10 cellular contexts compared by ENCODE assay signal in the genomic region with DNA sequence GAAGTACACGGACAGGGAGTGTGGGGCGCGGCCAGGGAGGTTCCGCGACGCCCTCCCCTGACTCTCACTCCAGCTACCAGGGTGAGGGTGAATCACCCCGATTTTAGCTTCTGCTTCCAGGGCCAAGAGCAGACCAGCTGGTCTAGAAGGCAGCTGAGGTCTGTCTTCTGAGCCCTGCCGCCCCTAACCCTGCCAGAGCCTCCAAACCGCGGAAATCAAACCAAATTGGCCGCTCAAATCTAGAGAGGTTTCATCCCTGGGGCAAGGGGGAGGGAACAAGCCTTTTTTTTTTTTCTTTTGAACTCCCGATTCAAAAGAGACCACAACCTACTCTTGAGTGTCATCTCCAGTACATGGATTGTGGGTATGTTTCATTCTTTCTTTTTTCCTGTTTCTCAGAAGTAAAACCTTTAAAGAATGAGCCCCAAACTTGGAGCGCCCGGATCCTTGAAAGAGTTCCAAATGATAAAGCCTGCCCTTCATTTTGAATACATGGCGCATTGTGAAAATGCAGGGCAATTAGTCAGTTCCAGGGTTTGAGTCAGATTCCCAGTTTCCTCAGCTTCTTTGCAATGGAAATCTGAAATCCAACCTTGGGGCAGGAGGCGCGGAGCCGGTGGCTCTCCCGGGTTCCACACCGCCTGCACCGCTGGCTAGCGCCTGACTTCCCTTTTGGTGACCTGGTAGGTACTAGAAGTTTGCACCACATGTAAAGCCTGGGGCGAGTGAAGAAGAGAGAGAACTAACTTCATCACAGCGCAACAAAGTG. TPM values are rescaled to one million over a fixed set of nuclear protein-coding genes. Genes with fewer than 3 reads are reported as not detected.
A peak's percentile ranks its signal among the peaks of the same experiment; 100 is the strongest.
DNase-seq lines count a peak whose midpoint lies in the region; ATAC-seq, FAIRE-seq and TF ChIP-seq lines count a peak whose summit lies in the region.
"Had no signal": no experiment of that assay in that cellular context is flagged by ENCODE, and none has a peak within 500 bp of the region (broad histone marks: within the 10 kb centered on the region; RNA-seq: fewer than 3 reads in every experiment).

No MANE protein-coding gene starts in this region.

- H3K9me3 ChIP-seq in astrocyte (ENCODE audit: insufficient read depth, low read depth, low read length) (no peaks in the 10 kb centered on the region), gastrocnemius medialis (no peaks in the 10 kb centered on the region)

- H3K4me1 Mint-ChIP-seq in astrocyte (ENCODE audit: low read depth, unreplicated experiment) = peaks cover 47% of the 10 kb centered on the region

- TF ChIP-seq POLR2A in gastrocnemius medialis (IDR thresholded peaks at IDR 0.05) (peak in 1 of 2 donors; percentile 10), GM18505 (IDR thresholded peaks at IDR 0.05; ENCODE audit: borderline replicate concordance, extremely low read depth, insufficient read depth, insufficient read length) (no peak)

- H3K4me3 ChIP-seq in astrocyte (ENCODE audit: insufficient read depth, low read depth, low read length) = peak overlapping the region; percentile 45
- H3K4me3 ChIP-seq in gastrocnemius medialis = peak overlapping the region; percentile 40 to 46 (median 42)

- H3K27ac ChIP-seq in astrocyte (ENCODE audit: low read depth, low read length) (peak overlapping the region; percentile 83), gastrocnemius medialis (peak overlapping the region; percentile 89 to 99 (median 95))

- H4K20me1 ChIP-seq in astrocyte (ENCODE audit: insufficient read depth, low read length) = no peaks in the 10 kb centered on the region

- peaks cover 27% of the 10 kb centered on the region for H3K79me2 ChIP-seq in astrocyte (ENCODE audit: insufficient read depth, low read length)

- in situ Hi-C loops in gastrocnemius medialis (cut with MboI; ENCODE audit: low sequenced_read_pairs in 4 of 4) = loop anchor here in 2 of 4 donors (25.0 kb wide), 1 partner anchor 227 kb away; no protein-coding TSS in a partner anchor

- H2AFZ ChIP-seq in astrocyte (ENCODE audit: low read depth, low read length) = peak overlapping the region; percentile 62

- H3K4me2 ChIP-seq in astrocyte (ENCODE audit: low read length) = peak overlapping the region; percentile 83

- no peaks in the 10 kb centered on the region for H3K27me3 ChIP-seq in astrocyte (ENCODE audit: insufficient read depth, low read length)
- H3K27me3 ChIP-seq in gastrocnemius medialis = peaks cover 0 to 25% (median 5%) of the 10 kb centered on the region in 3 donors

- intact Hi-C loops in gastrocnemius medialis (cut with DNase I; ENCODE audit: low total_unique reads) = no loop called here

- H3K9ac ChIP-seq in astrocyte (ENCODE audit: low read length) = peak overlapping the region; percentile 75

- ATAC-seq in gastrocnemius medialis (no peak), HG03520 (IDR thresholded peaks at IDR 0.05; ENCODE audit: unreplicated experiment) (no peak), GM18505 (IDR thresholded peaks at IDR 0.05; ENCODE audit: unreplicated experiment) (no peak), GM19324 (IDR thresholded peaks at IDR 0.05; ENCODE audit: low FRiP score, unreplicated experiment) (no peak)

- DNase-seq in GM03348 (ENCODE audit: low spot score) = peak; percentile 86
- peak; percentile 87 for DNase-seq in astrocyte (ENCODE audit: low read depth)
- peak; percentile 90 for DNase-seq in hepatic stellate cell (ENCODE audit: low spot score)
- peak in 1 of 2 donors; percentile 38 for DNase-seq in gastrocnemius medialis
- no peak for DNase-seq in midbrain (lab: John Stamatoyannopoulos, UW)
- DNase-seq: activated T-cell treated with anti-CD3 and anti-CD28 coated beads, Interleukin-2, amount 50 U/mL, for 1 hour; NCI-H82 had no signal

- FAIRE-seq in astrocyte (lab: Jason Lieb, UNC) = peak; percentile 29

- peak overlapping the region; percentile 72 for H3K4me3 Mint-ChIP-seq in astrocyte (ENCODE audit: unreplicated experiment)

- no peaks in the 10 kb centered on the region for H3K9me3 Mint-ChIP-seq in astrocyte (ENCODE audit: unreplicated experiment)

- H3K36me3 Mint-ChIP-seq in astrocyte (ENCODE audit: low read depth, unreplicated experiment) = no peaks in the 10 kb centered on the region

- H3K36me3 ChIP-seq in astrocyte (ENCODE audit: insufficient read depth, low read length) = no peaks in the 10 kb centered on the region
- H3K36me3 ChIP-seq in gastrocnemius medialis = no peaks in the 10 kb centered on the region

- peaks cover 45% of the 10 kb centered on the region for H3K27me3 Mint-ChIP-seq in astrocyte (ENCODE audit: low read depth, unreplicated experiment)

- H3K4me1 ChIP-seq in astrocyte (ENCODE audit: insufficient read depth, low read length) (peaks cover 80% of the 10 kb centered on the region), gastrocnemius medialis (peaks cover 55 to 57% of the 10 kb centered on the region in 2 donors)

- TF ChIP-seq CTCF in astrocyte (IDR thresholded peaks at IDR 0.05; ENCODE audit: insufficient read depth, low read depth, low read length) (no peak), gastrocnemius medialis (IDR thresholded peaks at IDR 0.05 in 4 of 5, conservative IDR thresholded peaks at IDR 0.05 in 1 of 5) (no peak)

- H3K27ac Mint-ChIP-seq in astrocyte (ENCODE audit: unreplicated experiment) = peak overlapping the region; percentile 18

RNA-seq across cellular contexts. Expression of a gene that starts 16.5 kb away (rescaled TPM):
- total RNA-seq in astrocyte (18.0 and 19.7 TPM in 2 replicates), gastrocnemius medialis (10 to 100 TPM; 14.0 to 28.5 (median 27.3) TPM)
